ENCODE assay signal across 1 cellular context in the genomic region with DNA sequence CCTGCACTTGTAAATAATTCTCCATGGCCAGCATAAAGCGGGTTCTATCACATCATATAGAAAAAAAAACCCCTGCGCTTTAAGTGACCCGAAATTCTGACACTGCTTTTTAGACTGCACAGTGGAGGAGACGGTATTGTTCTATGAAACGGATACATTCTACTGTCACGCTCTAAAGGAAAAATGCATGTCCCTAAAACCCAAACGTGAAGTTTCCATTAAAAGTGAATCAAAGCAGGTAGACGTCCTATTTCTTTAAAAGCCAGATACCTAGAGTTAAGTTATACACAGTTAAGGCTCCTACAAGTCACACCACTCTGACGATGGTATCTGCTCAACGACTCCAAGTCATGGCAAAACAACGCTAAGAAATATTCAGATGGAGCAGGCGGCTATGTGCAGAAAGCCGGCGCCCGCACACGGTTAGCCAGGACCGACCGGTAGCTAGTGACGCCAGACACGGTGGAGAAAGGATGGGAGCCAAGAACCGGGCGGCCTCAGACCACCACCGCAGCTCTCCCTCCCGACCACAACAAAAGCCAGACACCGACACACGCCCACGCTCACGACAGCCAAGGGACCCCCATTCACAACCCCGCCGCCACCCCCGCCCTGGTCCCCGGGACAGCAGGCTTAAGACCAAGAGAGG.
TF ChIP-seq lines count a peak whose summit lies in the region.

No MANE protein-coding gene starts in this region.

TF ChIP-seq in WTC11, 78 proteins besides CTCF, POLR2A, EP300 and RAD21 (continued from another document):
- TF ChIP-seq EMX1 (CRISPR knock-in tag; IDR thresholded peaks at IDR 0.05): no peak
